Comparison of ENCODE assay signal across 8 cellular contexts in the genomic region with DNA sequence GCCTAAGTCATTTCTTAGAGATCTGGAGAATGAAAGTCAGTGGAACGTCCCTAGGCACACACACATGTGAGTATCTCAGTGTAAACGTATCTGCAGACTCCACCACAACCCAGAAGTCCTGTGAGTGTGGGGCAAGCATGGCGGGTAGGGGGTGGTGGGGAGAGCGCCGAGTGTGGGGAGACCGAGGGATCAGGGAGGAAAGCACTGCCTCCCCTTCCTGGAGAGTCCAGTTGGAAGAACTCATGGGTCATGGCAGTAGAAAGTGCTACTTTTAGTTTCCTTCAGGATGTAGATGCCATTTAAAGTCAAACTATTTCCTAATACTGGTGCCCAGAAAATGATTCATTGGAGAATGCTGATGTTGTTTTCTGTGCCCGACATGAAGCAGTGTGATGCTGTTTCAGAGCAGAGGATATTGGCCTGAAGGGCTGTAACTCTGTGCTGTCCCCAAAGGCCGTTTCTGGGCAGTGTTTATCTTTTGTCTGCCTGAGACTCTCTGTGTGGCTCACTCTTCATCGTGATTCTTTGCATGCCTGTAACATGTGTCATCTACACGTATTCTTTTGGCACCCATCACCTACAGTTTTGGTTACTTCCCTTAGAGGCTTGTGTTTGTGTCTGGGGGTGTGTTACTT. TPM values are rescaled to one million over a fixed set of nuclear protein-coding genes. Genes with fewer than 3 reads are reported as not detected.
DNase-seq lines count a peak whose midpoint lies in the region; ATAC-seq and TF ChIP-seq lines count a peak whose summit lies in the region.
"Had no signal": no experiment of that assay in that cellular context is flagged by ENCODE, and none has a peak within 500 bp of the region (broad histone marks: within the 10 kb centered on the region; RNA-seq: fewer than 3 reads in every experiment).

No MANE protein-coding gene starts in this region.

- peaks cover 16 to 38% of the 10 kb centered on the region in 2 donors for H3K4me1 ChIP-seq in ascending aorta
- H3K4me1 ChIP-seq in right atrium auricular region: peaks cover 0 to 13% of the 10 kb centered on the region in 2 donors
- peaks cover 6 to 58% (median 35%) of the 10 kb centered on the region in 4 donors for H3K4me1 ChIP-seq in tibial artery
- H3K4me1 ChIP-seq: prostate gland had no signal

- H3K36me3 Mint-ChIP-seq in HFFc6 (ENCODE audit: low read depth): 0 out of 2 replicates have a peak, but pooled peaks cover 4% of the 10 kb centered on the region

- H3K36me3 ChIP-seq in ascending aorta (no peaks in the 10 kb centered on the region), right atrium auricular region (no peaks in the 10 kb centered on the region), tibial artery (no peaks in the 10 kb centered on the region)
- H3K36me3 ChIP-seq: prostate gland had no signal

- TF ChIP-seq CTCF in HFFc6 (IDR thresholded peaks at IDR 0.05) (peak; percentile 50), ascending aorta (IDR thresholded peaks at IDR 0.05) (peak; percentile 18 to 22 (median 20)), right atrium auricular region (IDR thresholded peaks at IDR 0.05) (no peak), tibial artery (IDR thresholded peaks at IDR 0.05) (peak; percentile 23 to 34)

- no peak for ATAC-seq in left colon

- peak overlapping the region; percentile 92 to 97 for H3K27ac ChIP-seq in ascending aorta
- H3K27ac ChIP-seq in right atrium auricular region: peak overlapping the region; percentile 20 to 53
- peak overlapping the region; percentile 84 to 93 for H3K27ac ChIP-seq in tibial artery
- H3K27ac ChIP-seq: prostate gland had no signal

- peak overlapping the region; percentile 49 for H3K4me3 Mint-ChIP-seq in HFFc6

- CTCF ChIA-PET in HEK293T (lab: Yijun Ruan, JAX): no interaction called here

- H3K4me1 Mint-ChIP-seq in HFFc6 (ENCODE audit: low read depth): peaks cover 81% of the 10 kb centered on the region

- H3K9me3 ChIP-seq in ascending aorta (no peaks in the 10 kb centered on the region), right atrium auricular region (no peaks in the 10 kb centered on the region), tibial artery (no peaks in the 10 kb centered on the region)
- H3K9me3 ChIP-seq: prostate gland had no signal

- H3K27ac Mint-ChIP-seq in HFFc6: peak overlapping the region; percentile 86

- no peaks in the 10 kb centered on the region; the same call in 1 of the 2 replicates for H3K27me3 Mint-ChIP-seq in HFFc6 (ENCODE audit: insufficient read depth)

- POLR2A ChIA-PET in HEK293T (lab: Yijun Ruan, JAX): no interaction called here

- intact Hi-C loops in ascending aorta (cut with DNase I) (loop anchor here (1.0 to 10.0 kb wide), 9 partner anchors 36 to 1370 kb away; a partner anchor contains a TSS), tibial artery (cut with DNase I; ENCODE audit: low total_unique reads) (loop anchor here (5.0 to 10.0 kb wide), 3 partner anchors 48 to 200 kb away; a partner anchor contains a TSS), left colon (cut with DNase I, micrococcal nuclease) (loop anchor here in 1 of 2 donors (5.0 kb wide), 1 partner anchor 462 kb away; no protein-coding TSS in a partner anchor)

- no peaks in the 10 kb centered on the region for H3K27me3 ChIP-seq in ascending aorta
- H3K27me3 ChIP-seq in right atrium auricular region: no peaks in the 10 kb centered on the region
- no peaks in the 10 kb centered on the region for H3K27me3 ChIP-seq in tibial artery

- peak; percentile 95 for DNase-seq in HFFc6
- peak in 1 of 2 donors; percentile 93 for DNase-seq in ascending aorta (ENCODE audit: low spot score in 2 of 2)
- DNase-seq in right atrium auricular region (ENCODE audit: low spot score): peak; percentile 80
- peak; percentile 55 to 85 for DNase-seq in tibial artery
- no peak for DNase-seq in left colon
- no peak for DNase-seq in HEK293T (ENCODE audit: extremely low spot score)
- DNase-seq in midbrain (lab: John Stamatoyannopoulos, UW): no peak

- H3K4me3 ChIP-seq in ascending aorta: peak overlapping the region in 1 of 2 donors; percentile 12
- H3K4me3 ChIP-seq in right atrium auricular region: no peak overlapping the region
- H3K4me3 ChIP-seq in tibial artery: peak overlapping the region; percentile 28 to 40
- H3K4me3 ChIP-seq: prostate gland had no signal

- no peaks in the 10 kb centered on the region for H3K9me3 Mint-ChIP-seq in HFFc6

TF ChIP-seq in HEK293T, 16 proteins besides CTCF, POLR2A, EP300 and RAD21:
- no peak for TF ChIP-seq FOXM1 (IDR thresholded peaks at IDR 0.05; ENCODE audit: borderline replicate concordance)
- no peak for TF ChIP-seq ARNT (IDR thresholded peaks at IDR 0.05)
- TF ChIP-seq FOXK2 (IDR thresholded peaks at IDR 0.05): no peak
- TF ChIP-seq, protein P1, sequence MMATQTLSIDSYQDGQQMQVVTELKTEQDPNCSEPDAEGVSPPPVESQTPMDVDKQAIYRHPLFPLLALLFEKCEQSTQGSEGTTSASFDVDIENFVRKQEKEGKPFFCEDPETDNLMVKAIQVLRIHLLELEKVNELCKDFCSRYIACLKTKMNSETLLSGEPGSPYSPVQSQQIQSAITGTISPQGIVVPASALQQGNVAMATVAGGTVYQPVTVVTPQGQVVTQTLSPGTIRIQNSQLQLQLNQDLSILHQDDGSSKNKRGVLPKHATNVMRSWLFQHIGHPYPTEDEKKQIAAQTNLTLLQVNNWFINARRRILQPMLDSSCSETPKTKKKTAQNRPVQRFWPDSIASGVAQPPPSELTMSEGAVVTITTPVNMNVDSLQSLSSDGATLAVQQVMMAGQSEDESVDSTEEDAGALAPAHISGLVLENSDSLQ (IDR thresholded peaks at IDR 0.05): no peak
- TF ChIP-seq HDGF (IDR thresholded peaks at IDR 0.05; ENCODE audit: borderline replicate concordance): no peak
- TF ChIP-seq L3MBTL2 (conservative IDR thresholded peaks at IDR 0.05): no peak
- no peak for TF ChIP-seq LEF1 (IDR thresholded peaks at IDR 0.05; ENCODE audit: borderline replicate concordance)
- TF ChIP-seq SP1 (IDR thresholded peaks at IDR 0.05): no peak
- no peak for TF ChIP-seq BHLHE40 (IDR thresholded peaks at IDR 0.05; ENCODE audit: borderline replicate concordance)
- no peak for TF ChIP-seq NFRKB (IDR thresholded peaks at IDR 0.05)
- TF ChIP-seq ELF4 (IDR thresholded peaks at IDR 0.05): no peak
- no peak for TF ChIP-seq TARDBP (IDR thresholded peaks at IDR 0.05)
- TF ChIP-seq FOXA1 (IDR thresholded peaks at IDR 0.05): no peak
- TF ChIP-seq ZNF384 (IDR thresholded peaks at IDR 0.05): no peak
- TF ChIP-seq CTBP1 (IDR thresholded peaks at IDR 0.05; ENCODE audit: borderline replicate concordance): no peak
- no peak for TF ChIP-seq SUZ12 (IDR thresholded peaks at IDR 0.05)
TF ChIP-seq in HEK293T: peak in this region for 0.

RNA-seq across cellular contexts. Expression of a gene that starts 45.7 kb away (rescaled TPM):
- 1 to 10 TPM; 4.2 to 6.9 (median 5.1) TPM for total RNA-seq in HFFc6 (2021; fragmentation: NEBNext Ultra II Directional; extraction: Animal tissue kit (Norgen Biotek cat#: 25700))
- total RNA-seq in ascending aorta: 10.9 TPM
- total RNA-seq in right atrium auricular region: 10 to 100 TPM; 11.1 to 17.4 TPM
- 10 to 100 TPM in 1 of 2 donors, 1 to 10 TPM in 1; 3.3 to 12.1 TPM for total RNA-seq in left colon

Comparison
In these comparisons a context has a peak if more than half of its experiments do, and no peak if none do; other contexts are left out.
1. DNase-seq: peak in HFFc6 (single experiment), right atrium auricular region (single experiment) and tibial artery (2 of 2); none in left colon (0 of 2), HEK293T (single experiment) and midbrain (single experiment).
2. CTCF ChIP-seq: peak in HFFc6 (single experiment), ascending aorta (3 of 3) and tibial artery (2 of 2); none in right atrium auricular region (0 of 2).
3. H3K27ac ChIP-seq: peak in every context shown above with its lines; median percentile 94 in ascending aorta; 88 in tibial artery; 36 in right atrium auricular region.
4. H3K4me3 ChIP-seq: peak in tibial artery (2 of 2); none in right atrium auricular region (0 of 2).